24 cellular contexts compared by ENCODE assay signal in the genomic region with DNA sequence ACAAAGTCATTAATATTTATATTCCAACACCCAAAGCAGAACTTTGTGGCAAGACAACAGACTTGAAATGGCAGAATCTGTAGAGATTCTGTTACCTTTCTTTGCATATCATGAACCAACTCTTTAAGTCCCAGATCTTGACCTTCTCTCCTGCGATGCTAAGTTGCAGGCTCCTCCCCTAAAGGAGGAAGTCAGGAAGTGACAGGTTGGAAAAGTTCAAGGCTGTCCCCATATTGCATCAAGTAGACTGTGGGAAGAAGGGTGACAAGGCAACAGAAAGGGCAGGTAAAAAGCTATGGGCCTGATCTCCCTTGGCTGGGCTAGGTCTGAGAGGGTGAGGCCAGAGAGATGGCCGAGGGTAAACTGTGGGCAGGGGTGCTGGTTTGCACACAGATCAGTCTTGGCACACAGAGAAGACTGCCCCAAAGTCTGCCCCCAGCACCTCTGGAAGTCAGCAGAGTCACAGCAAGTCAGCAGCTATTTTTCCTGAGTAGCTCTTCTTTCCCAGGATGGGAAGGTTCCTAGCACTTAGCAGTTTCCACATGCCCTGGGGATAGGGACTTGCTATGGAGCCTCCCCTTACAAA.
"Had no signal": no experiment of that assay in that cellular context is flagged by ENCODE, and none has a peak within 500 bp of the region (broad histone marks: within the 10 kb centered on the region; RNA-seq: fewer than 3 reads in every experiment).

No MANE protein-coding gene starts in this region.

- ATAC-seq: esophagus mucosa; foreskin keratinocyte; gastroesophageal sphincter; heart left ventricle; left lung; lower lobe of right lung; natural killer cell; stimulated activated effector memory CD8-positive, alpha-beta T cell treated with anti-CD3 and anti-CD28 coated beads, Interleukin-12 subunit alpha, Interleukin-12 subunit beta, amount 100 ng/mL, for 72 hours had no signal

- H3K4me3 ChIP-seq: gastroesophageal sphincter, heart left ventricle, hepatocyte, left lung, lower lobe of right lung, prostate gland, right atrium auricular region, sigmoid colon, stomach, thyroid gland, vagina had no signal

- H3K4me1 ChIP-seq: foreskin keratinocyte, gastroesophageal sphincter, heart left ventricle, lower lobe of right lung, prostate gland, right atrium auricular region, sigmoid colon, stomach, thyroid gland, vagina had no signal

- H3K27me3 ChIP-seq: foreskin keratinocyte, gastroesophageal sphincter, heart left ventricle, hepatocyte, left lung, right atrium auricular region, sigmoid colon, stomach, thyroid gland, vagina had no signal

- DNase-seq: effector CD8-positive, alpha-beta T cell; endodermal cell; foreskin keratinocyte; heart left ventricle; kidney; left lung; lower lobe of right lung; natural killer cell; sigmoid colon; stimulated activated CD4-positive, alpha-beta T cell treated with anti-CD3 and anti-CD28 coated beads, Interleukin-2, amount 100 ng/mL, for 24 hours; stimulated activated CD4-positive, alpha-beta T cell treated with anti-CD3 and anti-CD28 coated beads, Interleukin-4, amount 100 ng/mL, for 24 hours; stimulated activated naive CD4-positive, alpha-beta T cell treated with Interleukin-2 at 50 U/mL for 16 hours; stomach; thyroid gland; trophoblast cell had no signal

- H3K9me3 ChIP-seq: lower lobe of right lung, prostate gland, thyroid gland, vagina had no signal

- H3K79me2 ChIP-seq: hepatocyte had no signal

- H3K27ac ChIP-seq: epithelial cell of prostate, foreskin keratinocyte, gastroesophageal sphincter, heart left ventricle, hepatocyte, left lung, lower lobe of right lung, prostate gland, right atrium auricular region, sigmoid colon, stomach, thyroid gland, vagina had no signal

- FAIRE-seq: colon, kidney had no signal

- H3K4me2 ChIP-seq: hepatocyte had no signal

- H3K36me3 ChIP-seq: gastroesophageal sphincter, heart left ventricle, left lung, lower lobe of right lung, prostate gland, right atrium auricular region, sigmoid colon, stomach, thyroid gland, vagina had no signal

- H2AFZ ChIP-seq: hepatocyte had no signal
